ENCODE assay signal across 1 cellular context in the genomic region with DNA sequence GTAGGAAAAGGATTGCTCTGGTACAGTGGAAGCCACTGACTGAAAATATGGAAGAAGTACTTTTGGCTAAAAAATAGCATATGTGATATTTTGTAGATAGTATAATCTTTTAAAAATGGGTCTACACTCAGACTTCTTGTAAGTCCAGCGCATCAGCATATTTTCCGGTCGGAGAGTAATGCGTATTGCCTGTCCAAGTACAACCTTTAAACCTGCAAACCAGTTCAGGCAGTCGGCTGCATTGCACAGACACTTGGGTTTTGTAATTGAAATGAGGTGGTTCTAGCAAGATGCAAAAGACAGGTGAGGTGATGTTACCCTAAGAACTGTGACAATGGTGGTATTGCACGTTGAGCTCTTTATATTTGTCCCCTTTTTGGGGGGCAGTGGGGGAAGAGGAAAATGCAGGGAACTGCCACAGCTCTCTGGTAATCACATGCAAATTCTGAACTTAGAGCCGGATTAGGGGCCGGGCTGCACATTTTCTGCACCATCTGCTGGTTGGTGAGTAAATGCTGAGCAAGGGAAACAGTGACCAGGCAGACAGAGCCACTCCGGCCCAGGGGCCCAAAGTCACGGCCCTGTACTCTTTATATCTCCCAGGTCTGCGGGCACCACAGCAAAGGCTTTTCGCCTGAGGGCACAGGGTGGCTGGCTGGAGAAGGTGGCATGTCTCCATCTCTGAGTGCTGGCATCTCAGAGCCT.
TF ChIP-seq lines count a peak whose summit lies in the region.

No MANE protein-coding gene starts in this region.

TF ChIP-seq in GM23338, 12 proteins besides CTCF, POLR2A, EP300 and RAD21 (continued from another document):
- TF ChIP-seq, protein P1, sequence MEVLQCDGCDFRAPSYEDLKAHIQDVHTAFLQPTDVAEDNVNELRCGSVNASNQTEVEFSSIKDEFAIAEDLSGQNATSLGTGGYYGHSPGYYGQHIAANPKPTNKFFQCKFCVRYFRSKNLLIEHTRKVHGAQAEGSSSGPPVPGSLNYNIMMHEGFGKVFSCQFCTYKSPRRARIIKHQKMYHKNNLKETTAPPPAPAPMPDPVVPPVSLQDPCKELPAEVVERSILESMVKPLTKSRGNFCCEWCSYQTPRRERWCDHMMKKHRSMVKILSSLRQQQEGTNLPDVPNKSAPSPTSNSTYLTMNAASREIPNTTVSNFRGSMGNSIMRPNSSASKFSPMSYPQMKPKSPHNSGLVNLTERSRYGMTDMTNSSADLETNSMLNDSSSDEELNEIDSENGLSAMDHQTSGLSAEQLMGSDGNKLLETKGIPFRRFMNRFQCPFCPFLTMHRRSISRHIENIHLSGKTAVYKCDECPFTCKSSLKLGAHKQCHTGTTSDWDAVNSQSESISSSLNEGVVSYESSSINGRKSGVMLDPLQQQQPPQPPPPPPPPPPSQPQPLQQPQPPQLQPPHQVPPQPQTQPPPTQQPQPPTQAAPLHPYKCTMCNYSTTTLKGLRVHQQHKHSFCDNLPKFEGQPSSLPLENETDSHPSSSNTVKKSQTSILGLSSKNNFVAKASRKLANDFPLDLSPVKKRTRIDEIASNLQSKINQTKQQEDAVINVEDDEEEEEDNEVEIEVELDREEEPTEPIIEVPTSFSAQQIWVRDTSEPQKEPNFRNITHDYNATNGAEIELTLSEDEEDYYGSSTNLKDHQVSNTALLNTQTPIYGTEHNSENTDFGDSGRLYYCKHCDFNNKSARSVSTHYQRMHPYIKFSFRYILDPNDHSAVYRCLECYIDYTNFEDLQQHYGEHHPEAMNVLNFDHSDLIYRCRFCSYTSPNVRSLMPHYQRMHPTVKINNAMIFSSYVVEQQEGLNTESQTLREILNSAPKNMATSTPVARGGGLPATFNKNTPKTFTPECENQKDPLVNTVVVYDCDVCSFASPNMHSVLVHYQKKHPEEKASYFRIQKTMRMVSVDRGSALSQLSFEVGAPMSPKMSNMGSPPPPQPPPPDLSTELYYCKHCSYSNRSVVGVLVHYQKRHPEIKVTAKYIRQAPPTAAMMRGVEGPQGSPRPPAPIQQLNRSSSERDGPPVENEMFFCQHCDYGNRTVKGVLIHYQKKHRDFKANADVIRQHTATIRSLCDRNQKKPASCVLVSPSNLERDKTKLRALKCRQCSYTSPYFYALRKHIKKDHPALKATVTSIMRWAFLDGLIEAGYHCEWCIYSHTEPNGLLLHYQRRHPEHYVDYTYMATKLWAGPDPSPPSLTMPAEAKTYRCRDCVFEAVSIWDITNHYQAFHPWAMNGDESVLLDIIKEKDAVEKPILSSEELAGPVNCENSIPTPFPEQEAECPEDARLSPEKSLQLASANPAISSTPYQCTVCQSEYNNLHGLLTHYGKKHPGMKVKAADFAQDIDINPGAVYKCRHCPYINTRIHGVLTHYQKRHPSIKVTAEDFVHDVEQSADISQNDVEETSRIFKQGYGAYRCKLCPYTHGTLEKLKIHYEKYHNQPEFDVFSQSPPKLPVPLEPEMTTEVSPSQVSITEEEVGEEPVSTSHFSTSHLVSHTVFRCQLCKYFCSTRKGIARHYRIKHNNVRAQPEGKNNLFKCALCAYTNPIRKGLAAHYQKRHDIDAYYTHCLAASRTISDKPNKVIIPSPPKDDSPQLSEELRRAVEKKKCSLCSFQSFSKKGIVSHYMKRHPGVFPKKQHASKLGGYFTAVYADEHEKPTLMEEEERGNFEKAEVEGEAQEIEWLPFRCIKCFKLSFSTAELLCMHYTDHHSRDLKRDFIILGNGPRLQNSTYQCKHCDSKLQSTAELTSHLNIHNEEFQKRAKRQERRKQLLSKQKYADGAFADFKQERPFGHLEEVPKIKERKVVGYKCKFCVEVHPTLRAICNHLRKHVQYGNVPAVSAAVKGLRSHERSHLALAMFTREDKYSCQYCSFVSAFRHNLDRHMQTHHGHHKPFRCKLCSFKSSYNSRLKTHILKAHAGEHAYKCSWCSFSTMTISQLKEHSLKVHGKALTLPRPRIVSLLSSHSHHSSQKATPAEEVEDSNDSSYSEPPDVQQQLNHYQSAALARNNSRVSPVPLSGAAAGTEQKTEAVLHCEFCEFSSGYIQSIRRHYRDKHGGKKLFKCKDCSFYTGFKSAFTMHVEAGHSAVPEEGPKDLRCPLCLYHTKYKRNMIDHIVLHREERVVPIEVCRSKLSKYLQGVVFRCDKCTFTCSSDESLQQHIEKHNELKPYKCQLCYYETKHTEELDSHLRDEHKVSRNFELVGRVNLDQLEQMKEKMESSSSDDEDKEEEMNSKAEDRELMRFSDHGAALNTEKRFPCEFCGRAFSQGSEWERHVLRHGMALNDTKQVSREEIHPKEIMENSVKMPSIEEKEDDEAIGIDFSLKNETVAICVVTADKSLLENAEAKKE (CRISPR knock-in tag; IDR thresholded peaks at IDR 0.05) = no peak
- TF ChIP-seq, protein P2, sequence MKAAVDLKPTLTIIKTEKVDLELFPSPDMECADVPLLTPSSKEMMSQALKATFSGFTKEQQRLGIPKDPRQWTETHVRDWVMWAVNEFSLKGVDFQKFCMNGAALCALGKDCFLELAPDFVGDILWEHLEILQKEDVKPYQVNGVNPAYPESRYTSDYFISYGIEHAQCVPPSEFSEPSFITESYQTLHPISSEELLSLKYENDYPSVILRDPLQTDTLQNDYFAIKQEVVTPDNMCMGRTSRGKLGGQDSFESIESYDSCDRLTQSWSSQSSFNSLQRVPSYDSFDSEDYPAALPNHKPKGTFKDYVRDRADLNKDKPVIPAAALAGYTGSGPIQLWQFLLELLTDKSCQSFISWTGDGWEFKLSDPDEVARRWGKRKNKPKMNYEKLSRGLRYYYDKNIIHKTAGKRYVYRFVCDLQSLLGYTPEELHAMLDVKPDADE (IDR thresholded peaks at IDR 0.05) = no peak
- TF ChIP-seq EZH2 (IDR thresholded peaks at IDR 0.05; ENCODE audit: low read depth, unreplicated experiment) = no peak
